ENCODE assay signal across 8 cellular contexts in the genomic region with DNA sequence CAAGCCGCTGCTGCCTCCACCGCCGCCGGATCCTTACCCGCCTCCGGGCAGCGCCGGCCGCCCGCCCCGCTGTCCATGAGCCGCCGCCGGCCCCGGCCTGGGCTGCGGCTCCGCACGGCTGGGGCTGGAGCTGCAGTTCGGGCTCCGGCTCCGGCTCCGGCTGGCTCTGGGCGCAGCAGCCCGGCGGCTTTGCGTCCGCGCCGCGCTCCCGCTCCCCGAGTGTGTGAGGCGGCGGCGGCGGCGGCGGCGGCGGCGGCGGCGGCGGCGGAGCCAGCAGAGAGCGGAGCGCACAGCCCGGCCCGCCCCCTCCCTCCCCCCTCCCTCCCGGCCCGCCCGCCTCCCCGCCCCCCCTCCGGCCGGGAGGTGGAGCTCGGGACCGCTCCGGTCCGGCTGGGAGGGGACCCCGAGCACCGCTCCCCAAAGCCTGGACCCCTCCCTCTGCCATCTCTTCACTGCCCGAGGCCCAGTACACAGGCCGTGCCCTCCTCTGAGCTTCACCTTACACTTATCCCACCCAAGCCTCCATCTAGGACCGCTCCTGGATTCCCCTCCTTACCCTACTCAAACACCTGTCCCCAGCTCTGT. TPM values are rescaled to one million over a fixed set of nuclear protein-coding genes. Genes with fewer than 3 reads are reported as not detected.
DNase-seq lines count a peak whose midpoint lies in the region; ATAC-seq and TF ChIP-seq lines count a peak whose summit lies in the region.

TSS of gene PCDH1 (minus strand) at position 225 of the 585 bp plus-strand sequence. CDS start at position 77, 148 bp downstream.

- no peak within 1 kb of the TSS for H3K27ac Mint-ChIP-seq in CD4-positive, alpha-beta T cell
- no peak within 1 kb of the TSS for H3K27ac Mint-ChIP-seq in nephron progenitor cell

- H3K4me3 Mint-ChIP-seq in CD4-positive, alpha-beta T cell = peak within 1 kb of the TSS; percentile 81
- peak within 1 kb of the TSS; percentile 83 for H3K4me3 Mint-ChIP-seq in nephron progenitor cell

- no peak for TF ChIP-seq CTCF in CD4-positive, alpha-beta T cell (IDR thresholded peaks at IDR 0.05)
- no peak for TF ChIP-seq CTCF in nephron progenitor cell (IDR thresholded peaks at IDR 0.05)

- intact Hi-C loops in CD4-positive, alpha-beta T cell (cut with DNase I, micrococcal nuclease) = loop anchor here in 1 of 2 experiments (2.0 kb wide), 2 partner anchors 83 to 185 kb away; no protein-coding TSS in a partner anchor

- peaks cover 84% of the 10 kb centered on the region for H3K27me3 Mint-ChIP-seq in CD4-positive, alpha-beta T cell
- peaks cover 96% of the 10 kb centered on the region for H3K27me3 Mint-ChIP-seq in nephron progenitor cell (ENCODE audit: low read depth, poor library complexity)

- H3K9me3 ChIP-seq in CD4-positive, alpha-beta T cell (ENCODE audit: control insufficient read depth, low read length) = no peaks in the 10 kb centered on the region

- H3K9me3 Mint-ChIP-seq in CD4-positive, alpha-beta T cell = no peaks in the 10 kb centered on the region
- H3K9me3 Mint-ChIP-seq in nephron progenitor cell = no peaks in the 10 kb centered on the region

- TF ChIP-seq EP300 in Ishikawa (IDR thresholded peaks at IDR 0.05; ENCODE audit: borderline replicate concordance) = 0 out of 2 replicates have a peak, but pooled peaks have one; percentile 7

- H3K27me3 ChIP-seq in CD4-positive, alpha-beta T cell (ENCODE audit: control insufficient read depth, insufficient read depth, low read length) = peaks cover 79% of the 10 kb centered on the region

- no peak within 1 kb of the TSS for H3K27ac ChIP-seq in CD4-positive, alpha-beta T cell (ENCODE audit: low read depth, low read length)

- TF ChIP-seq RAD21 in Ishikawa (IDR thresholded peaks at IDR 0.05; ENCODE audit: low read depth) = no peak

- CTCF ChIA-PET in CD4-positive, alpha-beta T cell (lab: Charles Lee) = interaction anchor here (0.6 to 8.2 kb wide), 18 partner anchors 12 to 314 kb away, joined by 3 to 88 read pairs (median 6); partner anchors contain the start of genes HDAC3, RELL2 and RNF14

- DNase-seq in CD4-positive, alpha-beta T cell = peak in 3 of 10 experiments; percentile 11 to 34 (median 14)
- peak; percentile 39 for DNase-seq in activated naive CD4-positive, alpha-beta T cell treated with anti-CD3 and anti-CD28 coated beads, Interleukin-2, amount 50 U/mL, for 16 hours
- peak; percentile 79 for DNase-seq in globus pallidus (ENCODE audit: low spot score)
- peak; percentile 65 for DNase-seq in nephron progenitor cell

- H3K4me1 Mint-ChIP-seq in CD4-positive, alpha-beta T cell (ENCODE audit: low read depth) = peaks cover 33% of the 10 kb centered on the region
- peaks cover 58% of the 10 kb centered on the region for H3K4me1 Mint-ChIP-seq in nephron progenitor cell

- no peaks in the 10 kb centered on the region for H3K36me3 Mint-ChIP-seq in CD4-positive, alpha-beta T cell (ENCODE audit: low read depth)
- no peaks in the 10 kb centered on the region for H3K36me3 Mint-ChIP-seq in nephron progenitor cell (ENCODE audit: low read depth)

- ATAC-seq in CD4-positive, alpha-beta T cell (ENCODE audit: poor library complexity) = peak; percentile 18
- ATAC-seq in GM18520 (IDR thresholded peaks at IDR 0.05; ENCODE audit: unreplicated experiment) = no peak
- no peak for ATAC-seq in HG02970 (IDR thresholded peaks at IDR 0.05; ENCODE audit: low FRiP score, unreplicated experiment)
- ATAC-seq in HG02973 (IDR thresholded peaks at IDR 0.05; ENCODE audit: unreplicated experiment) = no peak

- POLR2A ChIA-PET in CD4-positive, alpha-beta T cell (lab: Charles Lee) = interaction anchor here (0.6 to 4.9 kb wide), 13 partner anchors 11 to 227 kb away, joined by 3 to 43 read pairs (median 4); partner anchors contain the start of genes DELE1, FCHSD1, PCDH12 and RNF14

TF ChIP-seq in Ishikawa, 13 proteins besides CTCF, POLR2A, EP300 and RAD21:
- TF ChIP-seq NFIC (IDR thresholded peaks at IDR 0.05) (no peak), TAF1 (IDR thresholded peaks at IDR 0.05; ENCODE audit: low read depth) (no peak), YY1 (IDR thresholded peaks at IDR 0.05; ENCODE audit: low read depth) (no peak), ZBTB7A (IDR thresholded peaks at IDR 0.05; ENCODE audit: low read depth) (no peak), TEAD4 (IDR thresholded peaks at IDR 0.05) (no peak), CEBPB (IDR thresholded peaks at IDR 0.05) (no peak), FOXM1 (IDR thresholded peaks at IDR 0.05; ENCODE audit: borderline replicate concordance, low read depth) (no peak), CREB1 (IDR thresholded peaks at IDR 0.05; ENCODE audit: low read depth) (no peak), MAX (IDR thresholded peaks at IDR 0.05) (no peak; the same call in 1 of the 2 replicates), EGR1 (IDR thresholded peaks at IDR 0.05) (no peak), TCF12 (IDR thresholded peaks at IDR 0.05; ENCODE audit: low read depth) (no peak)
- TF ChIP-seq, protein P1, sequence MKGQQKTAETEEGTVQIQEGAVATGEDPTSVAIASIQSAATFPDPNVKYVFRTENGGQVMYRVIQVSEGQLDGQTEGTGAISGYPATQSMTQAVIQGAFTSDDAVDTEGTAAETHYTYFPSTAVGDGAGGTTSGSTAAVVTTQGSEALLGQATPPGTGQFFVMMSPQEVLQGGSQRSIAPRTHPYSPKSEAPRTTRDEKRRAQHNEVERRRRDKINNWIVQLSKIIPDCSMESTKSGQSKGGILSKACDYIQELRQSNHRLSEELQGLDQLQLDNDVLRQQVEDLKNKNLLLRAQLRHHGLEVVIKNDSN (IDR thresholded peaks at IDR 0.05) = no peak
- TF ChIP-seq, protein P2, sequence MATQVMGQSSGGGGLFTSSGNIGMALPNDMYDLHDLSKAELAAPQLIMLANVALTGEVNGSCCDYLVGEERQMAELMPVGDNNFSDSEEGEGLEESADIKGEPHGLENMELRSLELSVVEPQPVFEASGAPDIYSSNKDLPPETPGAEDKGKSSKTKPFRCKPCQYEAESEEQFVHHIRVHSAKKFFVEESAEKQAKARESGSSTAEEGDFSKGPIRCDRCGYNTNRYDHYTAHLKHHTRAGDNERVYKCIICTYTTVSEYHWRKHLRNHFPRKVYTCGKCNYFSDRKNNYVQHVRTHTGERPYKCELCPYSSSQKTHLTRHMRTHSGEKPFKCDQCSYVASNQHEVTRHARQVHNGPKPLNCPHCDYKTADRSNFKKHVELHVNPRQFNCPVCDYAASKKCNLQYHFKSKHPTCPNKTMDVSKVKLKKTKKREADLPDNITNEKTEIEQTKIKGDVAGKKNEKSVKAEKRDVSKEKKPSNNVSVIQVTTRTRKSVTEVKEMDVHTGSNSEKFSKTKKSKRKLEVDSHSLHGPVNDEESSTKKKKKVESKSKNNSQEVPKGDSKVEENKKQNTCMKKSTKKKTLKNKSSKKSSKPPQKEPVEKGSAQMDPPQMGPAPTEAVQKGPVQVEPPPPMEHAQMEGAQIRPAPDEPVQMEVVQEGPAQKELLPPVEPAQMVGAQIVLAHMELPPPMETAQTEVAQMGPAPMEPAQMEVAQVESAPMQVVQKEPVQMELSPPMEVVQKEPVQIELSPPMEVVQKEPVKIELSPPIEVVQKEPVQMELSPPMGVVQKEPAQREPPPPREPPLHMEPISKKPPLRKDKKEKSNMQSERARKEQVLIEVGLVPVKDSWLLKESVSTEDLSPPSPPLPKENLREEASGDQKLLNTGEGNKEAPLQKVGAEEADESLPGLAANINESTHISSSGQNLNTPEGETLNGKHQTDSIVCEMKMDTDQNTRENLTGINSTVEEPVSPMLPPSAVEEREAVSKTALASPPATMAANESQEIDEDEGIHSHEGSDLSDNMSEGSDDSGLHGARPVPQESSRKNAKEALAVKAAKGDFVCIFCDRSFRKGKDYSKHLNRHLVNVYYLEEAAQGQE (IDR thresholded peaks at IDR 0.05; ENCODE audit: low read depth) = no peak

RNA-seq across cellular contexts. Expression of gene PCDH1, which starts in this region (rescaled TPM):
- under 1 TPM in 1 of 2 experiments, not detected in 1; 0.17 TPM for total RNA-seq in CD4-positive, alpha-beta T cell

Comparison
In these comparisons a context has a peak if more than half of its experiments do, and no peak if none do; other contexts are left out.
1. Peak in ATAC-seq in CD4-positive, alpha-beta T cell; RNA of the gene not detected or under 1 TPM.